Comparison of ENCODE assay signal across 8 cellular contexts in the genomic region with DNA sequence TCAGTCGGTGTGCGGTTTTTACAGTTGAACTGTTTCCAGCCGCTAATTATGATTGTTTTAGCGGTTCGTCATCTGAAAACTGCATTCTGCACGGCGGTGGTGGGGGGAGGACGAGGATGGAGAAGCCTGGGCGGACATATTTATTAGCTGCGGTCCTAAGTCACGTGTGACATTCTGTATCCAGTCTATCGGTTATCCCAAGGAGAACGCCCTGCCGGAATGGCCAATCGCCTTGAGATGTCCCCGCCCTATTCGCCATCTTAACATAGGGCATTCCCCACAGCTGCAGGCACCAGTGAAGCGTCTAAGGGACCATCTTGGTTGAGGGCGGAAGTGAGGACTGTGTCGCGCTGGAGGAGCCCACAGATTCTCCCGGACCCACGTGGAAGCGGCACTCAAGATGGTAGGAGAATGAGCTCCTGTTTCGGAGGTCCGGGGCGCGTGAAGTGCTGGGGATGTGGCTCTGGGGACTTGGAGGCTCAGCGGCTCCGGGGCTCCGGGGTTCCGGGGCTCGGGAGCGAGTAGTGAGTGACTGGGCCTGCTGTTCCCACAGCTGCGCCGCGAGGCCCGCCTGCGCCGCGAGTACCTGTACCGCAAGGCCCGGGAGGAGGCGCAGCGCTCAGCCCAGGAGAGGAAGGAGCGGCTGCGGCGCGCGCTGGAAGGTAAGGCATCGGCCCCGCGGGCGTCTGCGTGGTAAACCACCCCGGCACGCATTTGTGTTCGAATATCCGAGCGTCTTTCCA. TPM values are rescaled to one million over a fixed set of nuclear protein-coding genes. Genes with fewer than 3 reads are reported as not detected.
DNase-seq lines count a peak whose midpoint lies in the region; ATAC-seq, FAIRE-seq and TF ChIP-seq lines count a peak whose summit lies in the region.

A gene with protein sequence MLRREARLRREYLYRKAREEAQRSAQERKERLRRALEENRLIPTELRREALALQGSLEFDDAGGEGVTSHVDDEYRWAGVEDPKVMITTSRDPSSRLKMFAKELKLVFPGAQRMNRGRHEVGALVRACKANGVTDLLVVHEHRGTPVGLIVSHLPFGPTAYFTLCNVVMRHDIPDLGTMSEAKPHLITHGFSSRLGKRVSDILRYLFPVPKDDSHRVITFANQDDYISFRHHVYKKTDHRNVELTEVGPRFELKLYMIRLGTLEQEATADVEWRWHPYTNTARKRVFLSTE (plus strand): TSS at position 365 of the 743 bp plus-strand sequence. CDS start 36 bp downstream, at position 401.

- H3K4me3 ChIP-seq in AG10803 (ENCODE audit: low read length): peak within 1 kb of the TSS; percentile 94
- peak within 1 kb of the TSS; percentile 91 to 96 for H3K4me3 ChIP-seq in kidney (ENCODE audit: low read length in 2 of 2)

- peak within 1 kb of the TSS; percentile 69 to 75 for H3K9ac ChIP-seq in kidney (ENCODE audit: low read length in 2 of 2)

- TF ChIP-seq CTCF in AG10803 (conservative IDR thresholded peaks at IDR 0.05; ENCODE audit: low read length) (peak; percentile 35), kidney (IDR thresholded peaks at IDR 0.05; ENCODE audit: borderline replicate concordance, extremely low read depth, insufficient read depth) (peak; percentile 18)

- H3K4me1 ChIP-seq in kidney (ENCODE audit: control insufficient read depth in 1 of 2, insufficient read depth in 1 of 2, low read depth in 1 of 2, low read length in 2 of 2): peaks cover 0 to 7% of the 10 kb centered on the region in 2 donors

- ATAC-seq in GM19025 (IDR thresholded peaks at IDR 0.05; ENCODE audit: low read depth, unreplicated experiment): peak; percentile 78
- peak; percentile 90 for ATAC-seq in HG03354 (IDR thresholded peaks at IDR 0.05; ENCODE audit: poor library complexity, severe bottlenecking, unreplicated experiment)

- peak; percentile 82 for FAIRE-seq in kidney (lab: Jason Lieb, UNC)

- H3K27ac ChIP-seq in kidney (ENCODE audit: low read depth in 2 of 2, low read length in 2 of 2): peak within 1 kb of the TSS; percentile 85 to 96

- peak; percentile 99 for DNase-seq in AG10803 (ENCODE audit: low read depth)
- DNase-seq in NCI-H446 treated with DMSO at 0.1 percent for 48 hours (lab: John Stamatoyannopoulos, UW): peak; percentile 97
- peak; percentile 88 for DNase-seq in activated CD4-positive, CD25-positive, alpha-beta regulatory T cell treated with anti-CD3 and anti-CD28 coated beads, Interleukin-2, amount 50 U/mL, for 72 hours
- peak; percentile 97 for DNase-seq in cerebellum (ENCODE audit: low spot score)
- DNase-seq in kidney: peak; percentile 99
- peak; percentile 91 to 93 for DNase-seq in stimulated activated CD4-positive, alpha-beta T cell treated with anti-CD3 and anti-CD28 coated beads, Interleukin-15, amount 100 ng/mL, for 48 hours (ENCODE audit: low read depth in 2 of 2)

- no peaks in the 10 kb centered on the region for H3K9me3 ChIP-seq in kidney (ENCODE audit: control insufficient read depth in 1 of 2, low read length in 2 of 2)

- intact Hi-C loops in kidney (cut with DNase I): no loop called here

- H3K36me3 ChIP-seq in kidney (ENCODE audit: control insufficient read depth in 1 of 2, insufficient read depth in 2 of 2, low read length in 2 of 2): peaks cover 31 to 39% of the 10 kb centered on the region in 2 donors

RNA-seq across cellular contexts. Expression of the gene that starts here (rescaled TPM):
- total RNA-seq in cerebellum (27.9 TPM), kidney (60.1 TPM)
- 59.7 TPM for polyA plus RNA-seq in kidney (ENCODE audit: insufficient read depth, low read depth, low replicate concordance)

Comparison
In these comparisons a context has a peak if more than half of its experiments do, and no peak if none do; other contexts are left out.
1. Peak in every context shown above with its lines: DNase-seq, ATAC-seq, H3K4me3 ChIP-seq and H3K27ac ChIP-seq.